Comparison of ENCODE assay signal across 1 cellular context in the genomic region with DNA sequence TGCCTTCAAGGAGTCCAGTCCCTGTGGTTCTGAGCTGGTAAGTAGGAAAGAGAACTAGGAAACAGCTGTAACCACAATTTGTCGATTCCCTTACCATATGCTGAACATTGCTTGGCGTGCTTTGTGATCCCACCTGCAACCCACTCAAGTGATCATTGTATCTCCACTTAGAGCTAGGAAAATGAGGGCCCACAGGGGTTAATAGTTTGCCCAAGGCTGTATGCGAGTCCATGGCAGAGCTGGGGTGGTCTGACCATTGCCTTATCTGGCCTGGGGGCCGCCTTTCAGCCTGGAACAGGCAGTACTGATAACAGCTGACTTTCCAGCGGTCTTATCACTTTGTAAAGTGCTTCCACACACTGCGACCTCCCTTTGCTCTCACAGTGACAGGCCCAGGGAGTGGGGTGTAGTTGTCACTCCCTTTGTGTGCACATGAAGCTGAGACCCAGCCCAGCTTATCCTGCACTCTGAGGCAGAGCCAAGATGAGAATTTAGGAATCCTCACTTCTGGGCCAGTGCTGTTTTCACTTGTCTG.
TF ChIP-seq lines count a peak whose summit lies in the region.

No MANE protein-coding gene starts in this region.

TF ChIP-seq in K562, 482 proteins besides CTCF, POLR2A, EP300 and RAD21 (continued from another document and continues in another):
- TF ChIP-seq, protein P1, sequence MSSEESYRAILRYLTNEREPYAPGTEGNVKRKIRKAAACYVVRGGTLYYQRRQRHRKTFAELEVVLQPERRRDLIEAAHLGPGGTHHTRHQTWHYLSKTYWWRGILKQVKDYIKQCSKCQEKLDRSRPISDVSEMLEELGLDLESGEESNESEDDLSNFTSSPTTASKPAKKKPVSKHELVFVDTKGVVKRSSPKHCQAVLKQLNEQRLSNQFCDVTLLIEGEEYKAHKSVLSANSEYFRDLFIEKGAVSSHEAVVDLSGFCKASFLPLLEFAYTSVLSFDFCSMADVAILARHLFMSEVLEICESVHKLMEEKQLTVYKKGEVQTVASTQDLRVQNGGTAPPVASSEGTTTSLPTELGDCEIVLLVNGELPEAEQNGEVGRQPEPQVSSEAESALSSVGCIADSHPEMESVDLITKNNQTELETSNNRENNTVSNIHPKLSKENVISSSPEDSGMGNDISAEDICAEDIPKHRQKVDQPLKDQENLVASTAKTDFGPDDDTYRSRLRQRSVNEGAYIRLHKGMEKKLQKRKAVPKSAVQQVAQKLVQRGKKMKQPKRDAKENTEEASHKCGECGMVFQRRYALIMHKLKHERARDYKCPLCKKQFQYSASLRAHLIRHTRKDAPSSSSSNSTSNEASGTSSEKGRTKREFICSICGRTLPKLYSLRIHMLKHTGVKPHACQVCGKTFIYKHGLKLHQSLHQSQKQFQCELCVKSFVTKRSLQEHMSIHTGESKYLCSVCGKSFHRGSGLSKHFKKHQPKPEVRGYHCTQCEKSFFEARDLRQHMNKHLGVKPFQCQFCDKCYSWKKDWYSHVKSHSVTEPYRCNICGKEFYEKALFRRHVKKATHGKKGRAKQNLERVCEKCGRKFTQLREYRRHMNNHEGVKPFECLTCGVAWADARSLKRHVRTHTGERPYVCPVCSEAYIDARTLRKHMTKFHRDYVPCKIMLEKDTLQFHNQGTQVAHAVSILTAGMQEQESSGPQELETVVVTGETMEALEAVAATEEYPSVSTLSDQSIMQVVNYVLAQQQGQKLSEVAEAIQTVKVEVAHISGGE (CRISPR knock-in tag; IDR thresholded peaks at IDR 0.05) = 0 out of 6 replicates have a peak, but pooled peaks of 1 of the 3 experiments have one; percentile 53
- TF ChIP-seq ZNF224 (CRISPR knock-in tag; IDR thresholded peaks at IDR 0.05) (no peak), ZBTB2 (IDR thresholded peaks at IDR 0.05) (peak; percentile 89), FOXM1 (IDR thresholded peaks at IDR 0.05; ENCODE audit: low read depth) (peak; percentile 77), FOXM1 (CRISPR knock-in tag; IDR thresholded peaks at IDR 0.05; ENCODE audit: low read depth) (no peak), ZKSCAN3 (CRISPR knock-in tag; IDR thresholded peaks at IDR 0.05) (no peak), ASH1L (IDR thresholded peaks at IDR 0.05; ENCODE audit: borderline replicate concordance, low read depth, partially characterized antibody) (no peak), ZNF766 (CRISPR knock-in tag; conservative IDR thresholded peaks at IDR 0.05) (peak; percentile 81), GATA2 (CRISPR knock-in tag; IDR thresholded peaks at IDR 0.05) (peak; percentile 90), ZNF41 (CRISPR knock-in tag; conservative IDR thresholded peaks at IDR 0.05) (peak; percentile 56; the same call in 1 of the 2 replicates), ELK3 (CRISPR knock-in tag; IDR thresholded peaks at IDR 0.05) (no peak), MTA3 (IDR thresholded peaks at IDR 0.05; ENCODE audit: borderline replicate concordance) (peak; percentile 95), HIVEP1 (CRISPR knock-in tag; IDR thresholded peaks at IDR 0.05) (0 out of 2 replicates have a peak, but pooled peaks have one; percentile 70), CREB1 (IDR thresholded peaks at IDR 0.05) (no peak), CREB1 (CRISPR knock-in tag; IDR thresholded peaks at IDR 0.05) (no peak), MEF2D (tag; conservative IDR thresholded peaks at IDR 0.05; ENCODE audit: low read depth) (peak; percentile 36; the same call in 1 of the 2 replicates), MEF2A (IDR thresholded peaks at IDR 0.05; ENCODE audit: control insufficient read depth, low read depth, low read length) (peak; percentile 37; the same call in 1 of the 2 replicates), JUND (IDR thresholded peaks at IDR 0.05; ENCODE audit: borderline replicate concordance, low read depth, low read length) (peak; percentile 78), JUND (tag; IDR thresholded peaks at IDR 0.05; ENCODE audit: borderline replicate concordance, low read depth, low read length) (peak; percentile 74; the same call in 1 of the 3 replicates), SMARCE1 (IDR thresholded peaks at IDR 0.05) (peak; percentile 94), MECOM (CRISPR knock-in tag; IDR thresholded peaks at IDR 0.05) (peak; percentile 76; the same call in 1 of the 2 replicates), MLLT1 (IDR thresholded peaks at IDR 0.05) (0 out of 4 replicates have a peak, but pooled peaks of 1 of the 2 experiments have one; percentile 14), STAT5B (CRISPR knock-in tag; IDR thresholded peaks at IDR 0.05) (no peak), RNF2 (IDR thresholded peaks at IDR 0.05) (peak; percentile 67; the same call in 1 of the 2 replicates), POLR2AphosphoS5 (IDR thresholded peaks at IDR 0.05; ENCODE audit: control insufficient read depth, insufficient read depth, low read depth, low read length) (peak; percentile 88), RB1 (IDR thresholded peaks at IDR 0.05; ENCODE audit: low read depth) (peak; percentile 36; the same call in 1 of the 2 replicates), ADNP (tag; IDR thresholded peaks at IDR 0.05) (peak; percentile 71; the same call in 1 of the 2 replicates), GTF2E2 (tag; IDR thresholded peaks at IDR 0.05) (no peak), NFATC3 (IDR thresholded peaks at IDR 0.05) (peak; percentile 47; the same call in 1 of the 2 replicates), HDAC1 (IDR thresholded peaks at IDR 0.05) (peak in 1 of 2 experiments; percentile 82; a peak in 3 of 4 replicates), RCOR1 (IDR thresholded peaks at IDR 0.05; ENCODE audit: borderline replicate concordance in 1 of 2, low read depth in 2 of 2, low read length in 2 of 2) (peak in 1 of 2 experiments; percentile 70; a peak in 1 of 4 replicates), SAFB (IDR thresholded peaks at IDR 0.05; ENCODE audit: borderline replicate concordance, low read depth, low read length) (no peak), SETDB1 (IDR thresholded peaks at IDR 0.05; ENCODE audit: low read length) (no peak), ZFP30 (CRISPR knock-in tag; IDR thresholded peaks at IDR 0.05; ENCODE audit: borderline replicate concordance) (no peak), ZNF124 (CRISPR knock-in tag; IDR thresholded peaks at IDR 0.05) (no peak), ARID1B (IDR thresholded peaks at IDR 0.05) (peak; percentile 97), ZBTB9 (CRISPR knock-in tag; IDR thresholded peaks at IDR 0.05) (peak; percentile 82), DMBX1 (CRISPR knock-in tag; IDR thresholded peaks at IDR 0.05; ENCODE audit: borderline replicate concordance) (peak; percentile 84)
- TF ChIP-seq, protein P2, sequence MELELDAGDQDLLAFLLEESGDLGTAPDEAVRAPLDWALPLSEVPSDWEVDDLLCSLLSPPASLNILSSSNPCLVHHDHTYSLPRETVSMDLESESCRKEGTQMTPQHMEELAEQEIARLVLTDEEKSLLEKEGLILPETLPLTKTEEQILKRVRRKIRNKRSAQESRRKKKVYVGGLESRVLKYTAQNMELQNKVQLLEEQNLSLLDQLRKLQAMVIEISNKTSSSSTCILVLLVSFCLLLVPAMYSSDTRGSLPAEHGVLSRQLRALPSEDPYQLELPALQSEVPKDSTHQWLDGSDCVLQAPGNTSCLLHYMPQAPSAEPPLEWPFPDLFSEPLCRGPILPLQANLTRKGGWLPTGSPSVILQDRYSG (tag; conservative IDR thresholded peaks at IDR 0.05; ENCODE audit: low read depth) = peak; percentile 88
- TF ChIP-seq, protein P3, sequence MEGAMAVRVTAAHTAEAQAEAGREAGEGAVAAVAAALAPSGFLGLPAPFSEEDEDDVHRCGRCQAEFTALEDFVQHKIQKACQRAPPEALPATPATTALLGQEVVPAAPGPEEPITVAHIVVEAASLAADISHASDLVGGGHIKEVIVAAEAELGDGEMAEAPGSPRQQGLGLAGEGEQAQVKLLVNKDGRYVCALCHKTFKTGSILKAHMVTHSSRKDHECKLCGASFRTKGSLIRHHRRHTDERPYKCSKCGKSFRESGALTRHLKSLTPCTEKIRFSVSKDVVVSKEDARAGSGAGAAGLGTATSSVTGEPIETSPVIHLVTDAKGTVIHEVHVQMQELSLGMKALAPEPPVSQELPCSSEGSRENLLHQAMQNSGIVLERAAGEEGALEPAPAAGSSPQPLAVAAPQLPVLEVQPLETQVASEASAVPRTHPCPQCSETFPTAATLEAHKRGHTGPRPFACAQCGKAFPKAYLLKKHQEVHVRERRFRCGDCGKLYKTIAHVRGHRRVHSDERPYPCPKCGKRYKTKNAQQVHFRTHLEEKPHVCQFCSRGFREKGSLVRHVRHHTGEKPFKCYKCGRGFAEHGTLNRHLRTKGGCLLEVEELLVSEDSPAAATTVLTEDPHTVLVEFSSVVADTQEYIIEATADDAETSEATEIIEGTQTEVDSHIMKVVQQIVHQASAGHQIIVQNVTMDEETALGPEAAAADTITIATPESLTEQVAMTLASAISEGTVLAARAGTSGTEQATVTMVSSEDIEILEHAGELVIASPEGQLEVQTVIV (CRISPR knock-in tag; IDR thresholded peaks at IDR 0.05; ENCODE audit: borderline replicate concordance) = no peak
- TF ChIP-seq, protein P4, sequence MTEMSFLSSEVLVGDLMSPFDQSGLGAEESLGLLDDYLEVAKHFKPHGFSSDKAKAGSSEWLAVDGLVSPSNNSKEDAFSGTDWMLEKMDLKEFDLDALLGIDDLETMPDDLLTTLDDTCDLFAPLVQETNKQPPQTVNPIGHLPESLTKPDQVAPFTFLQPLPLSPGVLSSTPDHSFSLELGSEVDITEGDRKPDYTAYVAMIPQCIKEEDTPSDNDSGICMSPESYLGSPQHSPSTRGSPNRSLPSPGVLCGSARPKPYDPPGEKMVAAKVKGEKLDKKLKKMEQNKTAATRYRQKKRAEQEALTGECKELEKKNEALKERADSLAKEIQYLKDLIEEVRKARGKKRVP (CRISPR knock-in tag; IDR thresholded peaks at IDR 0.05) = 0 out of 2 replicates have a peak, but pooled peaks have one; percentile 25
- TF ChIP-seq, protein P5, sequence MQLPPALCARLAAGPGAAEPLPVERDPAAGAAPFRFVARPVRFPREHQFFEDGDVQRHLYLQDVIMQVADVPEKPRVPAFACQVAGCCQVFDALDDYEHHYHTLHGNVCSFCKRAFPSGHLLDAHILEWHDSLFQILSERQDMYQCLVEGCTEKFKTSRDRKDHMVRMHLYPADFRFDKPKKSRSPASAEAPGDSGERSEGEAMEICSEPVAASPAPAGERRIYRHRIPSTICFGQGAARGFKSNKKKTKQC (CRISPR knock-in tag; IDR thresholded peaks at IDR 0.05) = no peak
- TF ChIP-seq, protein P6, sequence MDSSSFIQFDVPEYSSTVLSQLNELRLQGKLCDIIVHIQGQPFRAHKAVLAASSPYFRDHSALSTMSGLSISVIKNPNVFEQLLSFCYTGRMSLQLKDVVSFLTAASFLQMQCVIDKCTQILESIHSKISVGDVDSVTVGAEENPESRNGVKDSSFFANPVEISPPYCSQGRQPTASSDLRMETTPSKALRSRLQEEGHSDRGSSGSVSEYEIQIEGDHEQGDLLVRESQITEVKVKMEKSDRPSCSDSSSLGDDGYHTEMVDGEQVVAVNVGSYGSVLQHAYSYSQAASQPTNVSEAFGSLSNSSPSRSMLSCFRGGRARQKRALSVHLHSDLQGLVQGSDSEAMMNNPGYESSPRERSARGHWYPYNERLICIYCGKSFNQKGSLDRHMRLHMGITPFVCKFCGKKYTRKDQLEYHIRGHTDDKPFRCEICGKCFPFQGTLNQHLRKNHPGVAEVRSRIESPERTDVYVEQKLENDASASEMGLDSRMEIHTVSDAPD (CRISPR knock-in tag; IDR thresholded peaks at IDR 0.05) = no peak
